In the genomic region with DNA sequence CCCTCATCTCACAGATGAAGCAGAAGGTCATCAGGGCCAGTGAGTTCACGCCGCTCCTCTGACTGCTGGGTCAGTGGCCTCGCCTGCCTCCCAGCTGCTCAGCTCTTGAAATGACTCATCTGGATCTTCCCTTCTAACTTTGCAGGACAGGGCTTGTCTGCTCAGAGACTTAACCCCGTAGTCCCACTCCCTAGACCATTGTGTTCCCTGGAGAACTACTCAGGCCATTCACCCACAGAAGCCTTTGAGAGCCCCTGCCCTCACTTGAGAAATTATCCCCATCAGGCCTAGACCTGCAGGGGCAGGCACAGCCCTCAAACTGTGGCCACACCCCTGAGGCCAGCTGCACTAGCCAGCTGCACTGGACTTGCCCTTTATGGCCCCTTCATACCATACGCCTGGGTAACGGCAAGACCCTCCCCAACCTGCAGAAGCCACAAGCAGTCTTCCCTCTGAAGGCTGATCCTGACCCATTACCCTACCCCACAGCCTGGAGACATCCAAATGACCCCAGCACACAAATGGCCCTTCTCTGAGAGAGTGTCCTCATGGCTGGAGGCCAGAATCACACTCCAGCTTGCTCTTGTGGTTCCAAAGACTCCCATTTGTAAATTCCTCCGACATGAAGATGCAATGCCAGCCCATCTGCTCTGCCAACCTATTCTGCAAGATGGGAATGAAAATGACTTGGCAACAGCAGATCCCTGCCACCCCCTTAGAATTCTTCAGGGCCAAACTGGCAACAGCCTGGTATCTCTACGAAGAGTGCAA, we compare ENCODE assay signal across 8 cellular contexts. TPM values are rescaled to one million over a fixed set of nuclear protein-coding genes. Genes with fewer than 3 reads are reported as not detected.
DNase-seq lines count a peak whose midpoint lies in the region; FAIRE-seq and TF ChIP-seq lines count a peak whose summit lies in the region.

No MANE protein-coding gene starts in this region.

- intact Hi-C loops in esophagus squamous epithelium (cut with DNase I): no loop called here

- H3K27me3 Mint-ChIP-seq in osteocyte (ENCODE audit: unreplicated experiment) (no peaks in the 10 kb centered on the region), type B pancreatic cell (no peaks in the 10 kb centered on the region)

- H3K4me1 ChIP-seq in esophagus squamous epithelium: peaks cover 29 to 84% (median 49%) of the 10 kb centered on the region in 3 donors

- H3K4me3 ChIP-seq in MG63: no peak overlapping the region
- H3K4me3 ChIP-seq in esophagus squamous epithelium: no peak overlapping the region

- H3K36me3 ChIP-seq in MG63: no peaks in the 10 kb centered on the region
- no peaks in the 10 kb centered on the region for H3K36me3 ChIP-seq in esophagus squamous epithelium

- H3K9me3 Mint-ChIP-seq in osteocyte (ENCODE audit: unreplicated experiment) (no peaks in the 10 kb centered on the region), type B pancreatic cell (no peaks in the 10 kb centered on the region)

- peak; percentile 57 for DNase-seq in ACHN
- no peak for DNase-seq in GM19239 (ENCODE audit: insufficient read length, low spot score)
- peak; percentile 86 for DNase-seq in MG63
- DNase-seq in esophagus squamous epithelium (lab: John Stamatoyannopoulos, UW): no peak
- no peak for DNase-seq in osteocyte (ENCODE audit: extremely low spot score, unreplicated experiment)
- no peak for DNase-seq in NCI-H345 treated with DMSO at 0.1 percent for 48 hours (lab: John Stamatoyannopoulos, UW; ENCODE audit: unreplicated experiment)
- no peak for DNase-seq in NCI-H345 (lab: John Stamatoyannopoulos, UW)
- DNase-seq in type B pancreatic cell (ENCODE audit: extremely low spot score, unreplicated experiment): no peak

- peak overlapping the region; percentile 26 to 75 (median 56) for H3K27ac ChIP-seq in esophagus squamous epithelium

- H3K4me3 Mint-ChIP-seq in osteocyte (ENCODE audit: unreplicated experiment) (no peak overlapping the region), type B pancreatic cell (no peak overlapping the region)

- 30 to 35% methylated on average over 6 of the region's 8 CpGs for WGBS in esophagus squamous epithelium, 2 donors

- TF ChIP-seq CTCF in esophagus squamous epithelium (IDR thresholded peaks at IDR 0.05) (no peak), osteocyte (IDR thresholded peaks at IDR 0.05) (no peak), type B pancreatic cell (conservative IDR thresholded peaks at IDR 0.05) (no peak)

- no peaks in the 10 kb centered on the region for H3K36me3 Mint-ChIP-seq in osteocyte (ENCODE audit: unreplicated experiment)
- H3K36me3 Mint-ChIP-seq in type B pancreatic cell: no peaks in the 10 kb centered on the region

- FAIRE-seq in GM19239 (lab: Jason Lieb, UNC): peak; percentile 66

- H3K4me1 Mint-ChIP-seq in osteocyte (ENCODE audit: unreplicated experiment) (peaks cover 46% of the 10 kb centered on the region), type B pancreatic cell (ENCODE audit: unreplicated experiment) (peaks cover 10% of the 10 kb centered on the region)

- in situ Hi-C loops in ACHN (cut with HindIII; ENCODE audit: low pct_ligation_motif_present, low pct_unique_long_range_greater_than_20kb, low sequenced_read_pairs): no loop called here

- TF ChIP-seq POLR2A in esophagus squamous epithelium (IDR thresholded peaks at IDR 0.05): no peak

- H3K9me3 ChIP-seq in MG63: no peaks in the 10 kb centered on the region
- no peaks in the 10 kb centered on the region for H3K9me3 ChIP-seq in esophagus squamous epithelium

- H3K27me3 ChIP-seq in MG63: no peaks in the 10 kb centered on the region
- H3K27me3 ChIP-seq in esophagus squamous epithelium: no peaks in the 10 kb centered on the region

- H3K27ac Mint-ChIP-seq in osteocyte (ENCODE audit: unreplicated experiment): peak overlapping the region; percentile 24
- no peak overlapping the region for H3K27ac Mint-ChIP-seq in type B pancreatic cell

RNA-seq across cellular contexts. Expression of gene RCSD1, which starts 33.2 kb away (rescaled TPM):
- not detected in 2 replicates for total RNA-seq in MG63 (2014; rRNA removed; shearing (Covaris generic); ENCODE audit: low replicate concordance)
- total RNA-seq in esophagus squamous epithelium: 10 to 100 TPM in 1 of 4 donors, 1 to 10 TPM in 3; 1.2 to 17.7 (median 3.4) TPM
- not detected in 2 replicates for total RNA-seq in osteocyte
- total RNA-seq in type B pancreatic cell (ENCODE audit: low replicate concordance): 0.75 and 5.4 TPM in 2 replicates

RNA-seq across cellular contexts. Expression of gene MPZL1, which starts 58.6 kb away (rescaled TPM):
- total RNA-seq in MG63 (2014; rRNA removed; shearing (Covaris generic); ENCODE audit: low replicate concordance): 126 and 136 TPM in 2 replicates
- total RNA-seq in esophagus squamous epithelium (10 to 100 TPM; 36.6 to 80.5 (median 74.3) TPM), osteocyte (147 and 155 TPM in 2 replicates), type B pancreatic cell (ENCODE audit: low replicate concordance) (93.8 and 103 TPM in 2 replicates)

Comparison
In these comparisons a context has a peak if more than half of its experiments do, and no peak if none do; other contexts are left out.
1. DNase-seq: peak in ACHN (single experiment) and MG63 (single experiment); none in GM19239 (single experiment), esophagus squamous epithelium (single experiment), osteocyte (single experiment), NCI-H345 treated with DMSO at 0.1 percent for 48 hours (single experiment), NCI-H345 (single experiment) and type B pancreatic cell (single experiment).